Comparison of ENCODE assay signal across 9 cellular contexts in the genomic region with DNA sequence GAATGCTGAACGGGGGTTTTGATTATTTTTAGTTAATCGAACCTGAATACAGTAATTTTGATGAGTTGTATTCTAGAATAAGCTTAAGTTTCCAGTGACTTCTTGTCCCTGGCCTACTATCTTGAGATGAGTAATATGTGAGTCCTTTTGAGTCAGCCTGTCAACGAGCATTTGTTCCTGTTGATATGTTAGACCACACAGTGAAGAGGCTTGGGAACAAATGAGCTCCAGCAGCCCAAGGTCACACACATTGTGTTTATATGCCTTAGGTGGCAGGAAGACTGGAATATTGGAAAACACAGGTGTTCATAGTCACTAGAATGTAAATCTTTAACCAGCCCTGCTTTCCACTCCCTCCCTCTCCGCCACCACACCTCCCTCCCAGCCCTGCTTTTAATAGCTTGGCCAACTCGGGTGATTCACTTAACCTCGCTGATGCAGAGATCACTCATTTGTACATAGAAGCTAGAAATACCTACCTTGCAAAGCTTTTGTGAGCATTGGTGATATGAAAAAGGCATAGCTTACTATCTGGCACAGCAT. TPM values are rescaled to one million over a fixed set of nuclear protein-coding genes. Genes with fewer than 3 reads are reported as not detected.
DNase-seq lines count a peak whose midpoint lies in the region; ATAC-seq and TF ChIP-seq lines count a peak whose summit lies in the region.
"Had no signal": no experiment of that assay in that cellular context is flagged by ENCODE, and none has a peak within 500 bp of the region (broad histone marks: within the 10 kb centered on the region; RNA-seq: fewer than 3 reads in every experiment).

No MANE protein-coding gene starts in this region.

- H3K4me1 Mint-ChIP-seq in CD4-positive, alpha-beta memory T cell = no peaks in the 10 kb centered on the region

- DNase-seq in HT1080 (ENCODE audit: low read depth) (peak; percentile 89), choroid plexus epithelial cell (ENCODE audit: low read depth) (peak; percentile 81), GOT3 (lab: John Stamatoyannopoulos, UW) (no peak), NCI-H2171 (lab: John Stamatoyannopoulos, UW) (no peak)
- DNase-seq in CD4-positive, alpha-beta memory T cell = no peak

- H3K27ac ChIP-seq in skin epidermis = peak overlapping the region in 12 of 21 experiments; percentile 4 to 85 (median 66)
- H3K27ac ChIP-seq in CD4-positive, alpha-beta memory T cell (ENCODE audit: low read depth, low read length) = no peak overlapping the region

- H3K27ac Mint-ChIP-seq in CD4-positive, alpha-beta memory T cell = no peak overlapping the region

- no peaks in the 10 kb centered on the region for H3K4me1 ChIP-seq in CD4-positive, alpha-beta memory T cell (ENCODE audit: insufficient read depth, low read length)

- H3K27me3 ChIP-seq in CD4-positive, alpha-beta memory T cell (ENCODE audit: insufficient read depth, low read length) = no peaks in the 10 kb centered on the region

- H3K4me3 Mint-ChIP-seq in CD4-positive, alpha-beta memory T cell = no peak overlapping the region

- POLR2A ChIA-PET in CD4-positive, alpha-beta memory T cell (lab: Charles Lee; ENCODE audit: partially characterized antibody) = no interaction called here

- H3K9me3 ChIP-seq in CD4-positive, alpha-beta memory T cell (ENCODE audit: control insufficient read depth in 1 of 2, low read length in 2 of 2) = no peaks in the 10 kb centered on the region

- no peaks in the 10 kb centered on the region for H3K36me3 ChIP-seq in CD4-positive, alpha-beta memory T cell (ENCODE audit: insufficient read depth, low read length)

- CTCF ChIA-PET in CD4-positive, alpha-beta memory T cell (lab: Charles Lee; ENCODE audit: partially characterized antibody) = no interaction called here

- intact Hi-C loops in CD4-positive, alpha-beta memory T cell (cut with micrococcal nuclease) = no loop called here

- ATAC-seq in GM18499 (IDR thresholded peaks at IDR 0.05; ENCODE audit: insufficient read depth, unreplicated experiment) (peak; percentile 89), GM21447 (IDR thresholded peaks at IDR 0.05; ENCODE audit: unreplicated experiment) (peak; percentile 81)

- H3K27me3 Mint-ChIP-seq in CD4-positive, alpha-beta memory T cell = peaks cover 0 to 1% of the 10 kb centered on the region in 2 donors

- H3K4me3 ChIP-seq in choroid plexus epithelial cell (ENCODE audit: low read depth, low read length) = no peak overlapping the region
- H3K4me3 ChIP-seq in skin epidermis = no peak overlapping the region
- H3K4me3 ChIP-seq in CD4-positive, alpha-beta memory T cell (ENCODE audit: low read length in 2 of 2) = no peak overlapping the region

- peaks cover 0 to 4% (median 0%) of the 10 kb centered on the region in 8 donors for H3K9me3 Mint-ChIP-seq in CD4-positive, alpha-beta memory T cell

- no peaks in the 10 kb centered on the region for H3K36me3 Mint-ChIP-seq in CD4-positive, alpha-beta memory T cell

- TF ChIP-seq CTCF in choroid plexus epithelial cell (conservative IDR thresholded peaks at IDR 0.05; ENCODE audit: low read depth, low read length) = no peak

RNA-seq across cellular contexts. Expression of gene SMPDL3A, which starts 9.1 kb away (rescaled TPM):
- total RNA-seq in HT1080 (2014; rRNA removed; shearing (Covaris generic)) = 6.1 and 8.4 TPM in 2 replicates
- 5.3 and 6.0 TPM in 2 replicates for polyA plus RNA-seq in HT1080 (2015; cell fraction: cytosol; rRNA removed)
- polyA plus RNA-seq in HT1080 (2015; cell fraction: nucleus; rRNA removed) = 7.3 and 8.9 TPM in 2 replicates
- total RNA-seq in CD4-positive, alpha-beta memory T cell = not detected
- not detected for polyA plus RNA-seq in CD4-positive, alpha-beta memory T cell

RNA-seq across cellular contexts. Expression of gene FABP7, which starts 18.7 kb away (rescaled TPM):
- total RNA-seq in HT1080 (2014; rRNA removed; shearing (Covaris generic)) = not detected in 2 replicates
- not detected in 2 replicates for polyA plus RNA-seq in HT1080 (2015; cell fraction: cytosol; rRNA removed)
- polyA plus RNA-seq in HT1080 (2015; cell fraction: nucleus; rRNA removed) = not detected in 2 replicates
- total RNA-seq in CD4-positive, alpha-beta memory T cell = not detected
- not detected for polyA plus RNA-seq in CD4-positive, alpha-beta memory T cell
- total RNA-seq: NCI-H460 had no signal

Comparison
In these comparisons a context has a peak if more than half of its experiments do, and no peak if none do; other contexts are left out.
1. DNase-seq: peak in HT1080 (single experiment) and choroid plexus epithelial cell (single experiment); none in GOT3 (single experiment), NCI-H2171 (single experiment) and CD4-positive, alpha-beta memory T cell (0 of 5).